ENCODE assay signal across 18 cellular contexts in the genomic region with DNA sequence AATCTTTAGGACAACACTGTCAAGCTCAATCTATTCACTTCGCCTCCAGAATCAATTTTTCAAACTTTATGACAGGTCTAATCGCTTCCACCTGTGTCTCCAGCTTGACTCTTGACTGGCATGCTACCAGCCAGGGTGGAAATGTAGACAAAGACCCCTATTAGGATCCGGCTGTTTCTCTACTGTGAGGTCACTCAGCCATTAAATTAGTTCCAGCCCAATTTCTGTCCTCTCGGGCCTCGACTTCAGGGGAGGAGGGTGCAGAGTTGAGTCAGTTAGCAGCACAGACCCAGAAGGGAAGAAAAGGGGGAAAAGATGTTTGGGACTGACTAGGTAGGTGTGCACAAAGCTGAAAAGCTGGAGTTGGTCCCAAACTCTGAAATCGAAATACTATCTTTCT.
"Had no signal": no experiment of that assay in that cellular context is flagged by ENCODE, and none has a peak within 500 bp of the region (broad histone marks: within the 10 kb centered on the region; RNA-seq: fewer than 3 reads in every experiment).

No MANE protein-coding gene starts in this region.

- DNase-seq: activated CD4-positive, alpha-beta T cell treated with anti-CD3 and anti-CD28 coated beads for 1 hour; activated CD4-positive, alpha-beta T cell treated with anti-CD3 and anti-CD28 coated beads, Interleukin-2, amount 50 U/mL, for 48 hours; activated naive CD4-positive, alpha-beta T cell treated with anti-CD3 and anti-CD28 coated beads, Interleukin-2, amount 10 ng/mL, durations not matched to agents 7 days and 5 days; effector memory CD4-positive, alpha-beta T cell; foreskin fibroblast; glutamatergic neuron; mesenchymal stem cell; naive thymus-derived CD8-positive, alpha-beta T cell; right cardiac atrium; stimulated activated CD4-positive, alpha-beta T cell treated with anti-CD3 and anti-CD28 coated beads, Interleukin-15, amount 100 ng/mL, for 24 hours; stimulated activated CD4-positive, alpha-beta T cell treated with anti-CD3 and anti-CD28 coated beads, Interleukin-4, amount 100 ng/mL, for 24 hours; stimulated activated naive CD4-positive, alpha-beta T cell treated with Interleukin-2 at 50 U/mL for 16 hours had no signal

- H3K27ac Mint-ChIP-seq: activated naive CD4-positive, alpha-beta T cell treated with anti-CD3 and anti-CD28 coated beads, Interleukin-2, amount 10 ng/mL, durations not matched to agents 7 days and 5 days; dendritic cell treated with granulocyte-macrophage colony-stimulating factor and Interleukin-4, amounts not matched to agents 40 ng/mL and 50 ng/mL, for 4 days; naive thymus-derived CD8-positive, alpha-beta T cell had no signal

- H3K4me3 ChIP-seq: ascending aorta, skin epidermis, tibial nerve, vagina had no signal

- H3K36me3 ChIP-seq: vagina had no signal

- H3K4me1 ChIP-seq: ascending aorta, tibial nerve had no signal

- FAIRE-seq: bronchial epithelial cell had no signal

- H3K9me3 ChIP-seq: vagina had no signal

- H3K27me3 ChIP-seq: ascending aorta, tibial nerve, vagina had no signal

- H3K27me3 Mint-ChIP-seq: activated naive CD4-positive, alpha-beta T cell treated with anti-CD3 and anti-CD28 coated beads, Interleukin-2, amount 10 ng/mL, durations not matched to agents 7 days and 5 days; dendritic cell treated with granulocyte-macrophage colony-stimulating factor and Interleukin-4, amounts not matched to agents 40 ng/mL and 50 ng/mL, for 4 days; naive thymus-derived CD8-positive, alpha-beta T cell had no signal

- H3K4me3 Mint-ChIP-seq: activated naive CD4-positive, alpha-beta T cell treated with anti-CD3 and anti-CD28 coated beads, Interleukin-2, amount 10 ng/mL, durations not matched to agents 7 days and 5 days; dendritic cell treated with granulocyte-macrophage colony-stimulating factor and Interleukin-4, amounts not matched to agents 40 ng/mL and 50 ng/mL, for 4 days; naive thymus-derived CD8-positive, alpha-beta T cell had no signal

- H3K4me1 Mint-ChIP-seq: activated naive CD4-positive, alpha-beta T cell treated with anti-CD3 and anti-CD28 coated beads, Interleukin-2, amount 10 ng/mL, durations not matched to agents 7 days and 5 days had no signal

- ATAC-seq: naive thymus-derived CD8-positive, alpha-beta T cell; right cardiac atrium had no signal
